Comparison of ENCODE assay signal across 24 cellular contexts in genomic region chr13:109395014-109395413, GRCh38.
DNase-seq lines count a peak whose midpoint lies in the region; ATAC-seq, FAIRE-seq and TF ChIP-seq lines count a peak whose summit lies in the region.
"Had no signal": no experiment of that assay in that cellular context is flagged by ENCODE, and none has a peak within 500 bp of the region (broad histone marks: within the 10 kb centered on the region; RNA-seq: fewer than 3 reads in every experiment).

No MANE protein-coding gene starts in this region.

- TF ChIP-seq EP300 in HepG2 (IDR thresholded peaks at IDR 0.05; ENCODE audit: low read depth in 2 of 2, low read length in 2 of 2) (no peak), HepG2 (CRISPR knock-in tag; IDR thresholded peaks at IDR 0.05; ENCODE audit: borderline replicate concordance) (no peak)

- H3K4me1 ChIP-seq in liver (ENCODE audit: control insufficient read depth in 4 of 4, insufficient read depth in 4 of 4, low read length in 3 of 4) (peaks cover 0 to 50% (median 14%) of the 10 kb centered on the region in 4 donors), HepG2 (ENCODE audit: insufficient read depth, low read length) (no peaks in the 10 kb centered on the region), right lobe of liver (peaks cover 0 to 57% (median 15%) of the 10 kb centered on the region in 4 donors), neural progenitor cell (no peaks in the 10 kb centered on the region)
- H3K4me1 ChIP-seq: BLaER1 had no signal

- FAIRE-seq in HepG2 (lab: Jason Lieb, UNC): no peak
- FAIRE-seq: A204.1, GM12891, GM18507 had no signal

- no peaks in the 10 kb centered on the region for H3K27me3 ChIP-seq in liver (ENCODE audit: control insufficient read depth in 4 of 4, insufficient read depth in 4 of 4, low read length in 3 of 4)
- H3K27me3 ChIP-seq in HepG2 (ENCODE audit: control insufficient read depth in 1 of 2, insufficient read depth in 2 of 2, low read length in 2 of 2): no peaks in the 10 kb centered on the region
- no peaks in the 10 kb centered on the region for H3K27me3 ChIP-seq in right lobe of liver
- no peaks in the 10 kb centered on the region for H3K27me3 ChIP-seq in neural progenitor cell
- H3K27me3 ChIP-seq: BE2C, BLaER1 had no signal

- no TSS peak for BruUV-seq in HepG2 (replicated peaks; lab: Mats Ljungman, UMichigan)

- peaks cover 5% of the 10 kb centered on the region for H3K9me3 Mint-ChIP-seq in neural progenitor cell

- no peak overlapping the region for H2AFZ ChIP-seq in HepG2 (ENCODE audit: low read length)
- H2AFZ ChIP-seq in neural progenitor cell (replicated peaks): no peak overlapping the region

- peaks cover 7% of the 10 kb centered on the region for H3K27me3 Mint-ChIP-seq in neural progenitor cell (ENCODE audit: insufficient read depth, low read depth)
- H3K27me3 Mint-ChIP-seq: CD4-positive, CD25-positive, alpha-beta regulatory T cell had no signal

- H3K9ac ChIP-seq in liver (ENCODE audit: low read depth in 1 of 2, low read length in 2 of 2): peak overlapping the region in 1 of 2 donors; percentile 33
- no peak overlapping the region for H3K9ac ChIP-seq in HepG2 (ENCODE audit: insufficient read depth, low read depth, low read length)
- H3K9ac ChIP-seq in neural progenitor cell: no peak overlapping the region
- H3K9ac ChIP-seq: BLaER1 had no signal

- 41% methylated on average over 5 of the region's 5 CpGs for WGBS in liver
- WGBS in HepG2 (ENCODE audit: low lambda C conversion rate): 14% methylated on average over 5 of the region's 5 CpGs
- 23% methylated on average over 5 of the region's 5 CpGs for WGBS in right lobe of liver (ENCODE audit: insufficient coverage, low coverage, low lambda C conversion rate, missing lambda C conversion rate)

- H3K36me3 Mint-ChIP-seq in neural progenitor cell: no peaks in the 10 kb centered on the region
- H3K36me3 Mint-ChIP-seq: CD4-positive, alpha-beta memory T cell; CD4-positive, CD25-positive, alpha-beta regulatory T cell; CD8-positive, alpha-beta memory T cell had no signal

- intact Hi-C loops in HepG2 (cut with micrococcal nuclease; ENCODE audit: unreplicated experiment) (no loop called here), right lobe of liver (cut with DNase I) (no loop called here)

- H3K9me3 ChIP-seq in liver (ENCODE audit: control insufficient read depth in 4 of 4, low read length in 3 of 4) (no peaks in the 10 kb centered on the region), HepG2 (ENCODE audit: low read length) (no peaks in the 10 kb centered on the region), right lobe of liver (no peaks in the 10 kb centered on the region), neural progenitor cell (ENCODE audit: low read depth) (no peaks in the 10 kb centered on the region)

- H3K4me3 ChIP-seq in liver (ENCODE audit: low read depth in 1 of 3, low read length in 3 of 3): no peak overlapping the region
- no peak overlapping the region for H3K4me3 ChIP-seq in HepG2 (replicated peaks in 1 of 3; ENCODE audit: insufficient read depth in 1 of 3, low read depth in 2 of 3, low read length in 3 of 3)
- no peak overlapping the region for H3K4me3 ChIP-seq in right lobe of liver
- no peak overlapping the region for H3K4me3 ChIP-seq in neural progenitor cell
- H3K4me3 ChIP-seq: BLaER1 had no signal

- H3K4me2 ChIP-seq in HepG2 (ENCODE audit: low read depth, low read length) (no peak overlapping the region), neural progenitor cell (no peak overlapping the region)
- H3K4me2 ChIP-seq: BLaER1 had no signal

- no peak for TF ChIP-seq CTCF in liver (IDR thresholded peaks at IDR 0.05; ENCODE audit: low read depth, low read length, missing input control)
- TF ChIP-seq CTCF in HepG2 (CRISPR knock-in tag; IDR thresholded peaks at IDR 0.05): no peak
- no peak for TF ChIP-seq CTCF in right lobe of liver (IDR thresholded peaks at IDR 0.05)
- TF ChIP-seq CTCF in neural progenitor cell (IDR thresholded peaks at IDR 0.05): no peak

- no peaks in the 10 kb centered on the region for H3F3A ChIP-seq in neural progenitor cell (ENCODE audit: low read depth)

- in situ Hi-C loops in HepG2 (cut with HindIII; ENCODE audit: extremely low pct_ligation_motif_present, low pct_unique_long_range_greater_than_20kb): no loop called here

- H3K36me3 ChIP-seq in liver (ENCODE audit: control insufficient read depth in 4 of 4, insufficient read depth in 3 of 4, low read depth in 1 of 4, low read length in 3 of 4) (no peaks in the 10 kb centered on the region), HepG2 (replicated peaks in 1 of 2; ENCODE audit: control insufficient read depth in 1 of 2, insufficient read depth in 2 of 2, low read length in 2 of 2) (no peaks in the 10 kb centered on the region), right lobe of liver (no peaks in the 10 kb centered on the region), neural progenitor cell (no peaks in the 10 kb centered on the region)
- H3K36me3 ChIP-seq: BE2C, BLaER1 had no signal

- POLR2A ChIA-PET in HepG2 (lab: Yijun Ruan, JAX): no interaction called here

- peak overlapping the region; percentile 87 to 88 for H3K27ac ChIP-seq in liver (ENCODE audit: low read depth in 1 of 2, low read length in 2 of 2)
- no peak overlapping the region for H3K27ac ChIP-seq in HepG2 (ENCODE audit: extremely low read length, insufficient read depth, low read length)
- H3K27ac ChIP-seq in right lobe of liver: peak overlapping the region in 2 of 3 donors; percentile 81 to 94
- no peak overlapping the region for H3K27ac ChIP-seq in neural progenitor cell
- H3K27ac ChIP-seq: BLaER1 had no signal

- H3K4me1 Mint-ChIP-seq in neural progenitor cell: peaks cover under 1% of the 10 kb centered on the region
- H3K4me1 Mint-ChIP-seq: CD4-positive, alpha-beta memory T cell; CD4-positive, CD25-positive, alpha-beta regulatory T cell; CD8-positive, alpha-beta memory T cell had no signal

- no peak for TF ChIP-seq RAD21 in liver (IDR thresholded peaks at IDR 0.05)
- TF ChIP-seq RAD21 in HepG2 (CRISPR knock-in tag; IDR thresholded peaks at IDR 0.05): no peak

- DNase-seq in HepG2 (ENCODE audit: low spot score): no peak
- no peak for DNase-seq in right lobe of liver
- DNase-seq in neural progenitor cell (ENCODE audit: low spot score): no peak
- DNase-seq in NCI-H526 (lab: John Stamatoyannopoulos, UW): no peak
- DNase-seq: 8988T; ACHN; BE2C; C1 segment of cervical spinal cord; CD4-positive, alpha-beta memory T cell; CD4-positive, CD25-positive, alpha-beta regulatory T cell; CD8-positive, alpha-beta memory T cell; COR-L47; DMS 273 treated with DMSO at 0.1 percent for 48 hours; DMS153; DMS53; DMS79; DND-41; GDM1 had no signal

- H4K20me1 ChIP-seq in HepG2 (ENCODE audit: insufficient read depth, low read length) (no peaks in the 10 kb centered on the region), neural progenitor cell (ENCODE audit: low read depth) (no peaks in the 10 kb centered on the region)
- H4K20me1 ChIP-seq: BLaER1 had no signal

- TF ChIP-seq POLR2A in HepG2 (IDR thresholded peaks at IDR 0.05; ENCODE audit: insufficient read depth in 1 of 2, low read depth in 2 of 2, low read length in 2 of 2) (no peak), right lobe of liver (IDR thresholded peaks at IDR 0.05) (no peak)

- H3K27ac Mint-ChIP-seq in neural progenitor cell: no peak overlapping the region
- H3K27ac Mint-ChIP-seq: CD4-positive, alpha-beta memory T cell; CD4-positive, CD25-positive, alpha-beta regulatory T cell had no signal

- H3K79me2 ChIP-seq in HepG2 (ENCODE audit: insufficient read depth, low read length) (no peaks in the 10 kb centered on the region), neural progenitor cell (ENCODE audit: low read depth) (no peaks in the 10 kb centered on the region)

- no peak for ATAC-seq in HepG2
- peak in 1 of 4 donors; percentile 20 for ATAC-seq in right lobe of liver

- CTCF ChIA-PET in HepG2 (lab: Yijun Ruan, JAX; ENCODE audit: low intra/inter-chr PET ratio, low total read pairs): no interaction called here

- H3K4me3 Mint-ChIP-seq in neural progenitor cell: no peak overlapping the region
- H3K4me3 Mint-ChIP-seq: CD14-positive monocyte; CD4-positive, alpha-beta memory T cell; CD4-positive, CD25-positive, alpha-beta regulatory T cell; CD8-positive, alpha-beta memory T cell had no signal

TF ChIP-seq in liver, 16 proteins besides CTCF, POLR2A, EP300 and RAD21 (continues in another document):
- no peak for TF ChIP-seq EGR1 (IDR thresholded peaks at IDR 0.05; ENCODE audit: low read depth in 2 of 2)
- no peak for TF ChIP-seq HNF4A (conservative IDR thresholded peaks at IDR 0.05)
- TF ChIP-seq FOXA2 (IDR thresholded peaks at IDR 0.05): no peak
- no peak for TF ChIP-seq HNF4G (IDR thresholded peaks at IDR 0.05)
- no peak for TF ChIP-seq JUND (IDR thresholded peaks at IDR 0.05)
- TF ChIP-seq MAX (IDR thresholded peaks at IDR 0.05): no peak

TF ChIP-seq in HepG2, 621 proteins besides CTCF, POLR2A, EP300 and RAD21:
- TF ChIP-seq BRD4 (CRISPR knock-in tag; IDR thresholded peaks at IDR 0.05): no peak
- no peak for TF ChIP-seq ELK4 (CRISPR knock-in tag; IDR thresholded peaks at IDR 0.05; ENCODE audit: borderline replicate concordance)

Comparison
In these comparisons a context has a peak if more than half of its experiments do, and no peak if none do; other contexts are left out.
1. H3K27ac ChIP-seq: peak in liver (2 of 2) and right lobe of liver (2 of 3); none in HepG2 (single experiment) and neural progenitor cell (single experiment).